9 cellular contexts compared by ENCODE assay signal in the genomic region with DNA sequence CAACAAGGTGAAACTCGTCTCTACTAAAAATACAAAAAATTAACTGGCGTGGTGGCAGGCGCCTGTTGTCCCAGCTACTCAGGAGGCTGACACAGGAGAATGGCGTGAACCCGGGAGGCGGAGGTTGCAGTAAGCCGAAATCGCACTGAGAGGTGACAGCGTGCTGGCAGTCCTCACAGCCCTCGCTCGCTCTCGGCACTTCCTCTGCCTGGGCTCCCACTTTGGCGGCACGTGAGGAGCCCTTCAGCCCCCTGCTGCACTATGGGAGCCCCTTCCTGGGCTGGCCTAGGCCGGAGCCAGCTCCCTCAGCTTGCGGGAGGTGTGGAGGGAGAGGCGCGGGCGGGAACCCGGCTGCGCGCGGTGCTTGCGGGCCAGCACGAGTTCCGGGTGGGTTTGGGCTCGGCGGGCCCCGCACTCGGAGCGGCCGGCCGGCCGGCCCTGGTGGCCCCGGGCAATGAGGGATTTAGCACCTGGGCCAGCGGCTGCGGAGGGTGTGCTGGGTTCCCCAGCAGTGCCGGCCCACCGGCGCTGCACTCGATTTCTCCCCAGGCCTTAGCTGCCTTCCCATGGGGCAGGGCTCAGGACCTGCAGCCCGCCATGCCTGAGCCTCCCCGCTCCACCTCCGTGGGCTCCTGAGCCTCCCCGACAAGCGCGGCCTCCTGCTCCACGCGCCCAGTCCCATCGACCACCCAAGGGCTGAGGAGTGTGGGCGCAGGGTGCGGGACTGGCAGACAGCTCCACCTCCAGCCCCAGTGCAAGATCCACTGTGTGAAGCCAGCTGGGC. TPM values are rescaled to one million over a fixed set of nuclear protein-coding genes. Genes with fewer than 3 reads are reported as not detected.
"Had no signal": no experiment of that assay in that cellular context is flagged by ENCODE, and none has a peak within 500 bp of the region (broad histone marks: within the 10 kb centered on the region; RNA-seq: fewer than 3 reads in every experiment).

No MANE protein-coding gene starts in this region.

RNA-seq across cellular contexts. Expression of a gene that starts 8.4 kb away (rescaled TPM):
- total RNA-seq: kidney, kidney epithelial cell, left ventricle myocardium inferior, left ventricle myocardium superior, lower lobe of right lung, lung microvascular endothelial cell, myocyte had no signal
- polyA plus RNA-seq: immature natural killer cell, liver had no signal
